In genomic region chr17:4711671-4712111, GRCh38 we compare ENCODE assay signal across 8 cellular contexts. TPM values are rescaled to one million over a fixed set of nuclear protein-coding genes. Genes with fewer than 3 reads are reported as not detected.
DNase-seq lines count a peak whose midpoint lies in the region; ATAC-seq, FAIRE-seq and TF ChIP-seq lines count a peak whose summit lies in the region.

No MANE protein-coding gene starts in this region.

- H3K9me3 ChIP-seq in A549: no peaks in the 10 kb centered on the region
- no peaks in the 10 kb centered on the region for H3K9me3 ChIP-seq in HUES64 (ENCODE audit: insufficient read depth, low read depth, low read length)
- no peaks in the 10 kb centered on the region for H3K9me3 ChIP-seq in adrenal gland (replicated peaks in 1 of 3)

- no peak for ATAC-seq in A549
- ATAC-seq in HG03520 (IDR thresholded peaks at IDR 0.05; ENCODE audit: unreplicated experiment): no peak
- ATAC-seq in HG02759 (IDR thresholded peaks at IDR 0.05; ENCODE audit: unreplicated experiment): no peak
- ATAC-seq in GM18870 (IDR thresholded peaks at IDR 0.05; ENCODE audit: unreplicated experiment): no peak

- TF ChIP-seq RAD21 in A549 (conservative IDR thresholded peaks at IDR 0.05 in 1 of 2, IDR thresholded peaks at IDR 0.05 in 1 of 2): no peak

- H3K27ac ChIP-seq in A549 (peak overlapping the region; percentile 94), HUES64 (ENCODE audit: low read depth, low read length) (no peak overlapping the region), adrenal gland (peak overlapping the region in 3 of 5 donors; percentile 68 to 94 (median 88))

- TF ChIP-seq EP300 in A549 (IDR thresholded peaks at IDR 0.05): no peak

- H3K36me3 ChIP-seq in HUES64 (ENCODE audit: insufficient read depth, low read length): peaks cover 9% of the 10 kb centered on the region
- H3K36me3 ChIP-seq in adrenal gland (replicated peaks in 1 of 2): peaks cover 0 to 8% of the 10 kb centered on the region in 2 donors

- H3K9ac ChIP-seq in HUES64 (ENCODE audit: low read depth, low read length): peak overlapping the region; percentile 64; the same call in 1 of the 2 replicates

- DNase-seq in A549 (ENCODE audit: low read depth in 1 of 2, low spot score in 1 of 2) (no peak), adrenal gland (peak in 5 of 7 donors; percentile 35 to 74 (median 57)), mesothelial cell of epicardium (ENCODE audit: low spot score in 2 of 2, unreplicated experiment in 2 of 2) (no peak), DMS153 (lab: John Stamatoyannopoulos, UW) (no peak)

- TF ChIP-seq CTCF in A549 (IDR thresholded peaks at IDR 0.05): no peak
- TF ChIP-seq CTCF in adrenal gland (IDR thresholded peaks at IDR 0.05): no peak
- no peak for TF ChIP-seq CTCF in mesothelial cell of epicardium (IDR thresholded peaks at IDR 0.05; ENCODE audit: unreplicated experiment)

- H3K9me3 Mint-ChIP-seq in mesothelial cell of epicardium: no peaks in the 10 kb centered on the region

- H3K4me2 ChIP-seq in A549: peak overlapping the region; percentile 99

- H3K4me3 ChIP-seq in A549 (peak overlapping the region; percentile 83), HUES64 (ENCODE audit: low read length) (peak overlapping the region; percentile 80), adrenal gland (peak overlapping the region in 1 of 4 donors; percentile 85)

- CTCF ChIA-PET in A549 (lab: Yijun Ruan, JAX): interaction anchor here (0.6 to 9.1 kb wide), 9 partner anchors 10 to 294 kb away, joined by 3 to 108 read pairs (median 3); partner anchors contain the start of genes GLTPD2, MED11 and VMO1

- no peaks in the 10 kb centered on the region for H3K36me3 Mint-ChIP-seq in mesothelial cell of epicardium

- POLR2A ChIA-PET in A549 (lab: Yijun Ruan, JAX): interaction anchor here (1.0 kb wide), 1 partner anchor 20 kb away, joined by 3 read pairs; the partner anchor contains the start of gene MED11

- H3K27me3 Mint-ChIP-seq in mesothelial cell of epicardium (ENCODE audit: low read depth): no peaks in the 10 kb centered on the region

- 72% methylated on average over 5 of the region's 5 CpGs for WGBS in A549 (ENCODE audit: missing lambda C conversion rate)
- WGBS in HUES64: 63% methylated on average over 5 of the region's 5 CpGs
- WGBS in adrenal gland, 4 donors: 0 to 63% (median 60%) methylated on average over 1 to 5 of the region's 5 CpGs

- no peak for FAIRE-seq in A549 (lab: Jason Lieb, UNC)

- intact Hi-C loops in adrenal gland (cut with DNase I): loop anchor here in 1 of 2 donors (10.0 kb wide), 1 partner anchor 83 kb away; the partner anchor contains the start of gene PSMB6

- H3K4me1 Mint-ChIP-seq in mesothelial cell of epicardium: peaks cover 11% of the 10 kb centered on the region

- TF ChIP-seq POLR2A in A549 (IDR thresholded peaks at IDR 0.05; ENCODE audit: low read length) (no peak), adrenal gland (IDR thresholded peaks at IDR 0.05) (no peak)

- H3K27me3 ChIP-seq in HUES64 (ENCODE audit: insufficient read depth, low read length) (0 out of 2 replicates have a peak, but pooled peaks cover 3% of the 10 kb centered on the region), adrenal gland (no peaks in the 10 kb centered on the region)

- H3K4me1 ChIP-seq in A549: peaks cover 24% of the 10 kb centered on the region
- peaks cover 7% of the 10 kb centered on the region for H3K4me1 ChIP-seq in HUES64 (ENCODE audit: insufficient read depth, low read length)
- H3K4me1 ChIP-seq in adrenal gland (replicated peaks in 1 of 2): peaks cover 11% of the 10 kb centered on the region in 2 donors

- no peak overlapping the region for H3K27ac Mint-ChIP-seq in mesothelial cell of epicardium

- H3K4me3 Mint-ChIP-seq in mesothelial cell of epicardium: peak overlapping the region; percentile 65

TF ChIP-seq in A549, 52 proteins besides CTCF, POLR2A, EP300 and RAD21:
- TF ChIP-seq MAFK (IDR thresholded peaks at IDR 0.05; ENCODE audit: partially characterized antibody) (peak; percentile 58), ZSCAN20 (CRISPR knock-in tag; IDR thresholded peaks at IDR 0.05) (no peak), SREBF2 (IDR thresholded peaks at IDR 0.05) (no peak), POLR2AphosphoS2 (conservative IDR thresholded peaks at IDR 0.05; ENCODE audit: low read length) (no peak)

RNA-seq across cellular contexts. Expression of gene ARRB2, which starts 1.3 kb away (rescaled TPM):
- polyA plus RNA-seq in A549 (2011; rRNA removed) (73.1 and 74.9 TPM in 2 replicates), A549 (2017; fragmentation: RNase III; extraction: RNeasy Plus Mini Kit Qiagen cat#74134 plus additional on column Dnase treatment) (61.0 to 68.2 TPM (median 67.8 TPM) in 3 replicates), adrenal gland (100 to 1,000 TPM in 1 of 3 donors, 10 to 100 TPM in 2; 35.9 to 130 (median 68.9) TPM)
- polyA plus RNA-seq in A549 (2012; cell fraction: cytosol; rRNA removed): 90.8 and 96.8 TPM in 2 replicates
- 107 and 116 TPM in 2 replicates for polyA plus RNA-seq in A549 (2012; cell fraction: nucleus; rRNA removed)
- 66.9 and 67.5 TPM in 2 replicates for polyA minus RNA-seq in A549 (2011; rRNA and poly(A)+ RNA removed)
- polyA plus RNA-seq in HUES64 (2013, experiment 1 of 2): 44.4 TPM
- polyA plus RNA-seq in HUES64 (2013, experiment 2 of 2): 49.7 TPM
- total RNA-seq in adrenal gland (10 to 100 TPM; 18.5 to 99.1 (median 60.0) TPM), mesothelial cell of epicardium (34.9 to 39.7 TPM (median 38.7 TPM) in 3 replicates)

RNA-seq across cellular contexts. Expression of gene PELP1, which starts 7.8 kb away (rescaled TPM):
- polyA plus RNA-seq in A549 (2011; rRNA removed) (30.2 and 35.5 TPM in 2 replicates), A549 (2017; fragmentation: RNase III; extraction: RNeasy Plus Mini Kit Qiagen cat#74134 plus additional on column Dnase treatment) (52.5 to 60.0 TPM (median 56.1 TPM) in 3 replicates), adrenal gland (10 to 100 TPM; 15.0 to 87.8 (median 60.9) TPM)
- 46.1 and 63.3 TPM in 2 replicates for polyA plus RNA-seq in A549 (2012; cell fraction: cytosol; rRNA removed)
- 173 and 242 TPM in 2 replicates for polyA plus RNA-seq in A549 (2012; cell fraction: nucleus; rRNA removed)
- 55.6 and 68.2 TPM in 2 replicates for polyA minus RNA-seq in A549 (2011; rRNA and poly(A)+ RNA removed)
- 73.6 TPM for polyA plus RNA-seq in HUES64 (2013, experiment 1 of 2)
- polyA plus RNA-seq in HUES64 (2013, experiment 2 of 2): 79.8 TPM
- total RNA-seq in adrenal gland (10 to 100 TPM; 10.8 to 63.7 (median 30.7) TPM), mesothelial cell of epicardium (95.2 to 101 TPM (median 99.5 TPM) in 3 replicates)

RNA-seq across cellular contexts. Expression of gene MED11, which starts 19.5 kb away (rescaled TPM):
- polyA plus RNA-seq in A549 (2011; rRNA removed): 57.2 and 74.0 TPM in 2 replicates
- 82.5 and 94.8 TPM in 2 replicates for polyA plus RNA-seq in A549 (2012; cell fraction: cytosol; rRNA removed)
- 50.0 and 54.4 TPM in 2 replicates for polyA plus RNA-seq in A549 (2012; cell fraction: nucleus; rRNA removed)
- polyA plus RNA-seq in A549 (2017; fragmentation: RNase III; extraction: RNeasy Plus Mini Kit Qiagen cat#74134 plus additional on column Dnase treatment): 52.6 to 62.5 TPM (median 58.1 TPM) in 3 replicates
- 32.2 and 41.0 TPM in 2 replicates for polyA minus RNA-seq in A549 (2011; rRNA and poly(A)+ RNA removed)
- 23.5 TPM for polyA plus RNA-seq in HUES64 (2013, experiment 1 of 2)
- polyA plus RNA-seq in HUES64 (2013, experiment 2 of 2): 25.1 TPM
- 10 to 100 TPM; 27.4 to 55.6 (median 43.7) TPM for total RNA-seq in adrenal gland
- 10 to 100 TPM; 53.7 to 80.5 (median 70.1) TPM for polyA plus RNA-seq in adrenal gland
- 11.8 to 15.8 TPM (median 15.5 TPM) in 3 replicates for total RNA-seq in mesothelial cell of epicardium

RNA-seq across cellular contexts. Expression of gene ZMYND15, which starts 27.9 kb away (rescaled TPM):
- 0.15 and 0.16 TPM in 2 replicates for polyA plus RNA-seq in A549 (2011; rRNA removed)
- polyA plus RNA-seq in A549 (2012; cell fraction: cytosol; rRNA removed): 0.13 and 0.22 TPM in 2 replicates
- polyA plus RNA-seq in A549 (2012; cell fraction: nucleus; rRNA removed): 0.96 and 1.1 TPM in 2 replicates
- polyA plus RNA-seq in A549 (2017; fragmentation: RNase III; extraction: RNeasy Plus Mini Kit Qiagen cat#74134 plus additional on column Dnase treatment): 0.19 to 0.22 TPM (median 0.20 TPM) in 3 replicates
- polyA minus RNA-seq in A549 (2011; rRNA and poly(A)+ RNA removed): 0.24 and 0.50 TPM in 2 replicates
- 0.10 TPM for polyA plus RNA-seq in HUES64 (2013, experiment 1 of 2)
- 0.13 TPM for polyA plus RNA-seq in HUES64 (2013, experiment 2 of 2)
- total RNA-seq in adrenal gland: 1 to 10 TPM in 6 of 8 donors, under 1 TPM in 2; 0.18 to 3.2 (median 1.7) TPM
- 1 to 10 TPM in 2 of 3 donors, under 1 TPM in 1; 0.93 to 8.4 (median 3.3) TPM for polyA plus RNA-seq in adrenal gland
- 0.78 to 0.93 TPM (median 0.81 TPM) in 3 replicates for total RNA-seq in mesothelial cell of epicardium

RNA-seq across cellular contexts. Expression of gene CXCL16, which starts 28.0 kb away (rescaled TPM):
- 13.8 and 20.5 TPM in 2 replicates for polyA plus RNA-seq in A549 (2011; rRNA removed)
- 10.8 and 15.6 TPM in 2 replicates for polyA plus RNA-seq in A549 (2012; cell fraction: cytosol; rRNA removed)
- 6.1 and 7.0 TPM in 2 replicates for polyA plus RNA-seq in A549 (2012; cell fraction: nucleus; rRNA removed)
- 9.1 to 11.2 TPM (median 10.1 TPM) in 3 replicates for polyA plus RNA-seq in A549 (2017; fragmentation: RNase III; extraction: RNeasy Plus Mini Kit Qiagen cat#74134 plus additional on column Dnase treatment)
- polyA minus RNA-seq in A549 (2011; rRNA and poly(A)+ RNA removed): 11.3 and 20.5 TPM in 2 replicates
- polyA plus RNA-seq in HUES64 (2013, experiment 1 of 2): 0.75 TPM
- polyA plus RNA-seq in HUES64 (2013, experiment 2 of 2): 1.5 TPM
- 10 to 100 TPM; 25.2 to 50.1 (median 39.1) TPM for total RNA-seq in adrenal gland
- polyA plus RNA-seq in adrenal gland: 10 to 100 TPM; 19.3 to 45.9 (median 28.8) TPM
- total RNA-seq in mesothelial cell of epicardium: 7.6 to 8.8 TPM (median 8.1 TPM) in 3 replicates

Comparison
In these comparisons a context has a peak if more than half of its experiments do, and no peak if none do; other contexts are left out.
1. DNase-seq: peak in adrenal gland (5 of 7); none in A549 (0 of 2), mesothelial cell of epicardium (0 of 2) and DMS153 (single experiment).